ENCODE assay signal across 2 cellular contexts in the genomic region with DNA sequence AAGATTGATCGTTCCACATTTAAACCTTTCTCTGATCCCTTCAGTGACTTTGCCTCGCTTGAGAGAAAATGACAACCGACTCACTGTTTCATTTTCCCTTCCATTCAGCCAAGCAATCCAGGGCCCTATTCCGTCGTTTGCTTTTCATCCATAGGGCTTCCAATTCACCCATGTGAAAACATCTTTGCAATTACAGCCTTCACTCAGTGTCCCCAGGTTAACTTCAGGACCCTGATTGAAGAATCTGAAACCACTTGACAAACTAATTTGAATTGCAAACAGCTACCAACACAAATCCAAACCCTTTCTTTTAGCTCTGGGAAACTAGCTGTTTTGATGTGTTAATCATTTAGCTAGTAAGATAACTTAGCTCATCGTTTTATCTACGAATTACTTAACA.
A peak's percentile ranks its signal among the peaks of the same experiment; 100 is the strongest.
TF ChIP-seq lines count a peak whose summit lies in the region.

No MANE protein-coding gene starts in this region.

TF ChIP-seq in A549, 52 proteins besides CTCF, POLR2A, EP300 and RAD21 (continued from another document):
- TF ChIP-seq, protein P1, sequence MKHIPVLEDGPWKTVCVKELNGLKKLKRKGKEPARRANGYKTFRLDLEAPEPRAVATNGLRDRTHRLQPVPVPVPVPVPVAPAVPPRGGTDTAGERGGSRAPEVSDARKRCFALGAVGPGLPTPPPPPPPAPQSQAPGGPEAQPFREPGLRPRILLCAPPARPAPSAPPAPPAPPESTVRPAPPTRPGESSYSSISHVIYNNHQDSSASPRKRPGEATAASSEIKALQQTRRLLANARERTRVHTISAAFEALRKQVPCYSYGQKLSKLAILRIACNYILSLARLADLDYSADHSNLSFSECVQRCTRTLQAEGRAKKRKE (CRISPR knock-in tag; IDR thresholded peaks at IDR 0.05; ENCODE audit: low read depth): no peak

TF ChIP-seq in neural cell, 6 proteins besides CTCF, POLR2A, EP300 and RAD21 (continued from another document):
- TF ChIP-seq, protein P2, sequence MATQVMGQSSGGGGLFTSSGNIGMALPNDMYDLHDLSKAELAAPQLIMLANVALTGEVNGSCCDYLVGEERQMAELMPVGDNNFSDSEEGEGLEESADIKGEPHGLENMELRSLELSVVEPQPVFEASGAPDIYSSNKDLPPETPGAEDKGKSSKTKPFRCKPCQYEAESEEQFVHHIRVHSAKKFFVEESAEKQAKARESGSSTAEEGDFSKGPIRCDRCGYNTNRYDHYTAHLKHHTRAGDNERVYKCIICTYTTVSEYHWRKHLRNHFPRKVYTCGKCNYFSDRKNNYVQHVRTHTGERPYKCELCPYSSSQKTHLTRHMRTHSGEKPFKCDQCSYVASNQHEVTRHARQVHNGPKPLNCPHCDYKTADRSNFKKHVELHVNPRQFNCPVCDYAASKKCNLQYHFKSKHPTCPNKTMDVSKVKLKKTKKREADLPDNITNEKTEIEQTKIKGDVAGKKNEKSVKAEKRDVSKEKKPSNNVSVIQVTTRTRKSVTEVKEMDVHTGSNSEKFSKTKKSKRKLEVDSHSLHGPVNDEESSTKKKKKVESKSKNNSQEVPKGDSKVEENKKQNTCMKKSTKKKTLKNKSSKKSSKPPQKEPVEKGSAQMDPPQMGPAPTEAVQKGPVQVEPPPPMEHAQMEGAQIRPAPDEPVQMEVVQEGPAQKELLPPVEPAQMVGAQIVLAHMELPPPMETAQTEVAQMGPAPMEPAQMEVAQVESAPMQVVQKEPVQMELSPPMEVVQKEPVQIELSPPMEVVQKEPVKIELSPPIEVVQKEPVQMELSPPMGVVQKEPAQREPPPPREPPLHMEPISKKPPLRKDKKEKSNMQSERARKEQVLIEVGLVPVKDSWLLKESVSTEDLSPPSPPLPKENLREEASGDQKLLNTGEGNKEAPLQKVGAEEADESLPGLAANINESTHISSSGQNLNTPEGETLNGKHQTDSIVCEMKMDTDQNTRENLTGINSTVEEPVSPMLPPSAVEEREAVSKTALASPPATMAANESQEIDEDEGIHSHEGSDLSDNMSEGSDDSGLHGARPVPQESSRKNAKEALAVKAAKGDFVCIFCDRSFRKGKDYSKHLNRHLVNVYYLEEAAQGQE (IDR thresholded peaks at IDR 0.05; ENCODE audit: borderline replicate concordance): peak; percentile 47
- no peak for TF ChIP-seq EZH2 (IDR thresholded peaks at IDR 0.05; ENCODE audit: borderline replicate concordance, insufficient read depth, low read length, poor library complexity, severe bottlenecking)
